ENCODE assay signal across 27 cellular contexts in genomic region chr1:3681231-3681897, GRCh38. TPM values are rescaled to one million over a fixed set of nuclear protein-coding genes. Genes with fewer than 3 reads are reported as not detected.
"Had no signal": no experiment of that assay in that cellular context is flagged by ENCODE, and none has a peak within 500 bp of the region (broad histone marks: within the 10 kb centered on the region; RNA-seq: fewer than 3 reads in every experiment).

No MANE protein-coding gene starts in this region.

- H3K4me3 Mint-ChIP-seq: activated T-cell treated with anti-CD3 and anti-CD28 coated beads, Interleukin-2, amount 50 U/mL, for 72 hours; immature natural killer cell; natural killer cell treated with Interleukin-12 subunit alpha and Interleukin-12 subunit beta and Interleukin-15 and Interleukin-18, amount 100 ng/mL, for 72 hours; type B pancreatic cell had no signal

- H3K4me3 ChIP-seq: colonic mucosa, gastrocnemius medialis, lung, mucosa of descending colon, right lobe of liver, skin epidermis, testis, uterus had no signal

- ATAC-seq: activated naive CD4-positive, alpha-beta T cell treated with anti-CD3 and anti-CD28 coated beads, Interleukin-2, amount 50 U/mL, for 72 hours; activated T-cell treated with anti-CD3 and anti-CD28 coated beads, Interleukin-2, amount 50 U/mL, for 72 hours; gastrocnemius medialis; left lobe of liver; mucosa of descending colon; natural killer cell treated with Interleukin-12 subunit alpha and Interleukin-12 subunit beta and Interleukin-15 and Interleukin-18, amount 100 ng/mL, for 72 hours; right lobe of liver; stimulated activated naive CD8-positive, alpha-beta T cell treated with anti-CD3 and anti-CD28 coated beads, Interleukin-15, Interleukin-2, amounts not matched to agents 100 U/mL and 50 U/mL, for 24 hours had no signal

- H3K9me3 Mint-ChIP-seq: activated naive CD4-positive, alpha-beta T cell treated with anti-CD3 and anti-CD28 coated beads, Interleukin-2, amount 50 U/mL, for 72 hours; activated T-cell treated with anti-CD3 and anti-CD28 coated beads, Interleukin-2, amount 50 U/mL, for 72 hours; immature natural killer cell; natural killer cell treated with Interleukin-12 subunit alpha and Interleukin-12 subunit beta and Interleukin-15 and Interleukin-18, amount 100 ng/mL, for 72 hours; type B pancreatic cell had no signal

- H3K27ac Mint-ChIP-seq: activated naive CD4-positive, alpha-beta T cell treated with anti-CD3 and anti-CD28 coated beads, Interleukin-2, amount 50 U/mL, for 72 hours; activated T-cell treated with anti-CD3 and anti-CD28 coated beads, Interleukin-2, amount 50 U/mL, for 72 hours; immature natural killer cell; natural killer cell treated with Interleukin-12 subunit alpha and Interleukin-12 subunit beta and Interleukin-15 and Interleukin-18, amount 100 ng/mL, for 72 hours; type B pancreatic cell had no signal

- H3K27me3 ChIP-seq: colonic mucosa, right lobe of liver, testis had no signal

- H3K9me3 ChIP-seq: colonic mucosa, gastrocnemius medialis, mucosa of descending colon, right lobe of liver, testis, uterus had no signal

- H3K36me3 Mint-ChIP-seq: activated naive CD4-positive, alpha-beta T cell treated with anti-CD3 and anti-CD28 coated beads, Interleukin-2, amount 50 U/mL, for 72 hours; immature natural killer cell; natural killer cell treated with Interleukin-12 subunit alpha and Interleukin-12 subunit beta and Interleukin-15 and Interleukin-18, amount 100 ng/mL, for 72 hours; type B pancreatic cell had no signal

- H3K36me3 ChIP-seq: colonic mucosa, gastrocnemius medialis, right lobe of liver, uterus had no signal

- H3K27ac ChIP-seq: colonic mucosa, gastrocnemius medialis, right lobe of liver, skin epidermis, testis, uterus had no signal

- H3K4me1 ChIP-seq: colonic mucosa, gastrocnemius medialis, right lobe of liver, testis, uterus had no signal

- DNase-seq: activated CD4-positive, alpha-beta T cell treated with anti-CD3 and anti-CD28 coated beads for 4 hours; activated CD4-positive, alpha-beta T cell treated with anti-CD3 and anti-CD28 coated beads, Interleukin-2, amount 50 U/mL, for 4 hours; activated naive CD4-positive, alpha-beta T cell; activated T-cell treated with anti-CD3 and anti-CD28 coated beads for 4 hours; activated T-cell treated with anti-CD3 and anti-CD28 coated beads, Interleukin-2, amount 50 U/mL, for 72 hours; colonic mucosa; effector memory CD4-positive, alpha-beta T cell; gastrocnemius medialis; immature natural killer cell; right lobe of liver; stimulated activated CD4-positive, alpha-beta T cell treated with anti-CD3 and anti-CD28 coated beads, Interleukin-12 subunit alpha, Interleukin-12 subunit beta, amount 100 ng/mL, for 4 hours; stimulated activated CD4-positive, alpha-beta T cell treated with anti-CD3 and anti-CD28 coated beads, Interleukin-4, amount 100 ng/mL, for 1 hour; stimulated activated naive CD8-positive, alpha-beta T cell treated with anti-CD3 and anti-CD28 coated beads, Interleukin-15, Interleukin-2, amounts not matched to agents 100 U/mL and 50 U/mL, for 24 hours; testis; uterus had no signal

RNA-seq across cellular contexts. Expression of gene TP73, which starts 29.0 kb away (rescaled TPM):
- total RNA-seq: dermis microvascular lymphatic vessel endothelial cell, epithelial cell of proximal tubule, mesenteric fat pad, osteoblast, posterior vena cava had no signal
- polyA plus RNA-seq: immature natural killer cell had no signal
